Comparison of ENCODE assay signal across 12 cellular contexts in genomic region chr11:1875786-1876335, GRCh38. TPM values are rescaled to one million over a fixed set of nuclear protein-coding genes. Genes with fewer than 3 reads are reported as not detected.
DNase-seq lines count a peak whose midpoint lies in the region; ATAC-seq and TF ChIP-seq lines count a peak whose summit lies in the region.
"Not testable (repeated sequence)": the region's sequence is repeated elsewhere in the genome, so short reads cannot be mapped to it uniquely, and the experiment has no call there.
"Had no signal": no experiment of that assay in that cellular context is flagged by ENCODE, and none has a peak within 500 bp of the region (broad histone marks: within the 10 kb centered on the region; RNA-seq: fewer than 3 reads in every experiment).

No MANE protein-coding gene starts in this region.

- not testable (repeated sequence) for H3K4me1 ChIP-seq in BE2C
- peaks cover 25% of the 10 kb centered on the region for H3K4me1 ChIP-seq in RWPE2 (ENCODE audit: insufficient read depth, poor library complexity, severe bottlenecking)
- H3K4me1 ChIP-seq in right atrium auricular region: peaks cover 0 to 65% of the 10 kb centered on the region in 2 donors

- not testable (repeated sequence) for H3K4me3 ChIP-seq in BE2C (ENCODE audit: low read depth, low read length); RWPE2 (ENCODE audit: severe bottlenecking)
- H3K4me3 ChIP-seq in right atrium auricular region: peak overlapping the region in 1 of 2 donors; percentile 11

- TF ChIP-seq CTCF in BE2C (IDR thresholded peaks at IDR 0.05; ENCODE audit: low read depth, low read length); RWPE2 (IDR thresholded peaks at IDR 0.05; ENCODE audit: poor library complexity, severe bottlenecking); right atrium auricular region (IDR thresholded peaks at IDR 0.05); nephron (IDR thresholded peaks at IDR 0.05; ENCODE audit: unreplicated experiment in 3 of 3): not testable (repeated sequence)

- H3K27ac ChIP-seq in RWPE2 (ENCODE audit: poor library complexity, severe bottlenecking): peak overlapping the region; percentile 93
- H3K27ac ChIP-seq in right atrium auricular region: peak overlapping the region; percentile 73 to 91

- not testable (repeated sequence) for H3K27me3 ChIP-seq in BE2C; RWPE2 (ENCODE audit: insufficient read depth, poor library complexity, severe bottlenecking); right atrium auricular region

- H3K9me3 ChIP-seq in BE2C; RWPE2 (ENCODE audit: severe bottlenecking); right atrium auricular region: not testable (repeated sequence)

- DNase-seq in BE2C: peak; percentile 19
- DNase-seq in RWPE2 (ENCODE audit: low spot score); central memory CD8-positive, alpha-beta T cell (ENCODE audit: low spot score in 2 of 2); right atrium auricular region (ENCODE audit: low spot score); stimulated activated effector memory CD8-positive, alpha-beta T cell treated with anti-CD3 and anti-CD28 coated beads, Interleukin-12 subunit alpha, Interleukin-12 subunit beta, amount 100 ng/mL, for 72 hours (ENCODE audit: low spot score in 2 of 2): not testable (repeated sequence)

- H3K27ac Mint-ChIP-seq in central memory CD8-positive, alpha-beta T cell (ENCODE audit: low read depth): peak overlapping the region; percentile 81
- H3K27ac Mint-ChIP-seq in nephron: peak overlapping the region; percentile 94 to 98 (median 96)
- H3K27ac Mint-ChIP-seq in stimulated activated effector memory CD8-positive, alpha-beta T cell treated with anti-CD3 and anti-CD28 coated beads, Interleukin-12 subunit alpha, Interleukin-12 subunit beta, amount 100 ng/mL, for 72 hours: peak overlapping the region; percentile 43

- peaks cover 51% of the 10 kb centered on the region for H3K4me1 Mint-ChIP-seq in central memory CD8-positive, alpha-beta T cell
- peaks cover 30% of the 10 kb centered on the region for H3K4me1 Mint-ChIP-seq in nephron
- peaks cover 56% of the 10 kb centered on the region for H3K4me1 Mint-ChIP-seq in stimulated activated effector memory CD8-positive, alpha-beta T cell treated with anti-CD3 and anti-CD28 coated beads, Interleukin-12 subunit alpha, Interleukin-12 subunit beta, amount 100 ng/mL, for 72 hours

- peaks cover 13% of the 10 kb centered on the region for H3K36me3 Mint-ChIP-seq in central memory CD8-positive, alpha-beta T cell (ENCODE audit: insufficient read depth)
- H3K36me3 Mint-ChIP-seq in nephron (ENCODE audit: low read depth): not testable (repeated sequence)
- H3K36me3 Mint-ChIP-seq in stimulated activated effector memory CD8-positive, alpha-beta T cell treated with anti-CD3 and anti-CD28 coated beads, Interleukin-12 subunit alpha, Interleukin-12 subunit beta, amount 100 ng/mL, for 72 hours: peaks cover 81% of the 10 kb centered on the region

- not testable (repeated sequence) for H3K36me3 ChIP-seq in BE2C; RWPE2 (ENCODE audit: low read depth); right atrium auricular region

- ATAC-seq in RWPE2 (ENCODE audit: low read depth); central memory CD8-positive, alpha-beta T cell (replicated peaks; ENCODE audit: extremely low read depth, poor library complexity, severe bottlenecking); stimulated activated effector memory CD8-positive, alpha-beta T cell treated with anti-CD3 and anti-CD28 coated beads, Interleukin-12 subunit alpha, Interleukin-12 subunit beta, amount 100 ng/mL, for 72 hours: not testable (repeated sequence)

- H3K4me3 Mint-ChIP-seq in central memory CD8-positive, alpha-beta T cell; nephron; stimulated activated effector memory CD8-positive, alpha-beta T cell treated with anti-CD3 and anti-CD28 coated beads, Interleukin-12 subunit alpha, Interleukin-12 subunit beta, amount 100 ng/mL, for 72 hours: not testable (repeated sequence)

- not testable (repeated sequence) for H3K27me3 Mint-ChIP-seq in central memory CD8-positive, alpha-beta T cell; nephron (ENCODE audit: low read depth)

- not testable (repeated sequence) for H3K9me3 Mint-ChIP-seq in central memory CD8-positive, alpha-beta T cell; nephron; stimulated activated effector memory CD8-positive, alpha-beta T cell treated with anti-CD3 and anti-CD28 coated beads, Interleukin-12 subunit alpha, Interleukin-12 subunit beta, amount 100 ng/mL, for 72 hours

RNA-seq across cellular contexts. Expression of gene PRR33, which starts 15.8 kb away (rescaled TPM):
- not detected for polyA plus RNA-seq in BE2C (2012; ENCODE audit: insufficient read depth, insufficient read length, low read depth)
- under 1 TPM in 1 of 2 donors, not detected in 1; 0.33 TPM for total RNA-seq in right atrium auricular region
- total RNA-seq: cerebellum, endodermal cell, omental fat pad had no signal

RNA-seq across cellular contexts. Expression of gene LSP1, which starts 23.0 kb away (rescaled TPM):
- 1.6 TPM for polyA plus RNA-seq in BE2C (2012; ENCODE audit: insufficient read depth, insufficient read length, low read depth)
- 10 to 100 TPM in 1 of 2 donors, 1 to 10 TPM in 1; 7.9 to 12.1 TPM for total RNA-seq in right atrium auricular region
- total RNA-seq: endodermal cell had no signal

RNA-seq across cellular contexts. Expression of gene TNNI2, which starts 37.1 kb away (rescaled TPM):
- 0.66 TPM for polyA plus RNA-seq in BE2C (2012; ENCODE audit: insufficient read depth, insufficient read length, low read depth)
- not detected for total RNA-seq in right atrium auricular region
- total RNA-seq: activated CD4-positive, alpha-beta T cell treated with anti-CD3 and anti-CD28 coated beads, Interleukin-2, amount 10 ng/mL, durations not matched to agents 7 days and 5 days; cerebellum; endodermal cell; thoracic aorta had no signal

RNA-seq across cellular contexts. Expression of gene SYT8, which starts 41.1 kb away (rescaled TPM):
- not detected for polyA plus RNA-seq in BE2C (2012; ENCODE audit: insufficient read depth, insufficient read length, low read depth)
- total RNA-seq in right atrium auricular region: not detected
- total RNA-seq: activated CD4-positive, alpha-beta T cell treated with anti-CD3 and anti-CD28 coated beads, Interleukin-2, amount 10 ng/mL, durations not matched to agents 7 days and 5 days; cerebellum; endodermal cell; omental fat pad; Right ventricle myocardium inferior had no signal

RNA-seq across cellular contexts. Expression of gene TNNT3, which starts 43.6 kb away (rescaled TPM):
- not detected for polyA plus RNA-seq in BE2C (2012; ENCODE audit: insufficient read depth, insufficient read length, low read depth)
- 10 to 100 TPM; 12.8 to 16.4 TPM for total RNA-seq in right atrium auricular region
- total RNA-seq: endodermal cell had no signal

Comparison
In these comparisons a context has a peak if more than half of its experiments do, and no peak if none do; other contexts are left out.
1. H3K27ac Mint-ChIP-seq: peak in every context shown above with its lines; median percentile 96 in nephron; 81 in central memory CD8-positive, alpha-beta T cell; 43 in stimulated activated effector memory CD8-positive, alpha-beta T cell treated with anti-CD3 and anti-CD28 coated beads, Interleukin-12 subunit alpha, Interleukin-12 subunit beta, amount 100 ng/mL, for 72 hours.